Comparison of ENCODE assay signal across 19 cellular contexts in genomic region chr2:86074811-86075210, GRCh38. TPM values are rescaled to one million over a fixed set of nuclear protein-coding genes. Genes with fewer than 3 reads are reported as not detected.
DNase-seq lines count a peak whose midpoint lies in the region; ATAC-seq, FAIRE-seq and TF ChIP-seq lines count a peak whose summit lies in the region.
"Had no signal": no experiment of that assay in that cellular context is flagged by ENCODE, and none has a peak within 500 bp of the region (broad histone marks: within the 10 kb centered on the region; RNA-seq: fewer than 3 reads in every experiment).

No MANE protein-coding gene starts in this region.

- CTCF ChIA-PET in K562 (lab: Yijun Ruan, JAX; ENCODE audit: low intra/inter-chr PET ratio) = no interaction called here

- no peaks in the 10 kb centered on the region for H3K79me2 ChIP-seq in K562 (ENCODE audit: control insufficient read depth, insufficient read depth, low read length)

- TF ChIP-seq EP300 in K562 (IDR thresholded peaks at IDR 0.05; ENCODE audit: low read length) = no peak

- no peak overlapping the region for H3K9ac ChIP-seq in K562 (ENCODE audit: insufficient read depth in 1 of 2, low read depth in 2 of 2, low read length in 2 of 2)
- H3K9ac ChIP-seq: BLaER1 treated with 17β-estradiol and CSF1 and Interleukin-3, amounts not matched to agents 10 nM and 100 nM had no signal

- H3K4me2 ChIP-seq in K562 (ENCODE audit: insufficient read depth, low read length) = no peak overlapping the region
- H3K4me2 ChIP-seq: GM23338 had no signal

- no peak for TF ChIP-seq POLR2A in K562 (conservative IDR thresholded peaks at IDR 0.05)

- DNase-seq in right atrium auricular region (ENCODE audit: low spot score) (peak; percentile 53), Right ventricle myocardium superior (no peak), K562 (ENCODE audit: extremely low read depth in 1 of 4, low spot score in 3 of 4) (no peak), posterior vena cava (ENCODE audit: low spot score) (peak; percentile 56), GM13976 (ENCODE audit: low spot score) (no peak)
- DNase-seq in activated effector memory CD4-positive, alpha-beta T cell treated with Interleukin-2 at 50 U/mL for 16 hours = no peak
- DNase-seq: 8988T; Calu3; CD8-positive, alpha-beta T cell; DMS79 treated with DMSO at 0.1 percent for 48 hours; GF-D8; HCEC 1CT; IMR-90 had no signal

- intact Hi-C loops in Right ventricle myocardium superior (cut with DNase I) (loop anchor here (10.0 kb wide), 1 partner anchor 350 kb away; no protein-coding TSS in a partner anchor), K562 (cut with micrococcal nuclease) (loop anchor here (5.0 kb wide), 2 partner anchors 48 to 188 kb away; partner anchors contain the start of gene ST3GAL5), posterior vena cava (cut with DNase I) (no loop called here)

- no peak for TF ChIP-seq CTCF in right atrium auricular region (IDR thresholded peaks at IDR 0.05)
- no peak for TF ChIP-seq CTCF in K562 (IDR thresholded peaks at IDR 0.05 in 2 of 3, conservative IDR thresholded peaks at IDR 0.05 in 1 of 3; ENCODE audit: insufficient read depth in 2 of 3, low read depth in 1 of 3, low read length in 3 of 3)
- TF ChIP-seq CTCF in GM13976 (IDR thresholded peaks at IDR 0.05; ENCODE audit: borderline replicate concordance, control extremely low read depth, extremely low read depth, insufficient read depth, missing control alignments) = no peak

- in situ Hi-C loops in K562 (cut with MboI) (loop anchor here (5.0 kb wide), 1 partner anchor 248 kb away; no protein-coding TSS in a partner anchor), GM13976 (cut with MboI; ENCODE audit: low sequenced_read_pairs, unreplicated experiment) (loop anchor here (5.0 kb wide), 1 partner anchor 248 kb away; no protein-coding TSS in a partner anchor)

- no peaks in the 10 kb centered on the region for H3K9me1 ChIP-seq in K562 (ENCODE audit: control insufficient read depth, insufficient read depth, low read length)

- ATAC-seq in Right ventricle myocardium superior (ENCODE audit: poor library complexity) (no peak), K562 (no peak), GM21717 (IDR thresholded peaks at IDR 0.05; ENCODE audit: unreplicated experiment) (no peak)
- ATAC-seq: CD8-positive, alpha-beta T cell; GM23338 had no signal

- H3K36me3 ChIP-seq in right atrium auricular region (peaks cover 54% of the 10 kb centered on the region), K562 (ENCODE audit: control insufficient read depth, insufficient read depth, low read length) (peaks cover 98% of the 10 kb centered on the region)

- POLR2A ChIA-PET in K562 (lab: Yijun Ruan, JAX) = interaction anchor here (0.6 kb wide), 1 partner anchor 40 kb away, joined by 3 read pairs; no protein-coding TSS in a partner anchor

- H3K27me3 ChIP-seq in right atrium auricular region (no peaks in the 10 kb centered on the region), K562 (ENCODE audit: control insufficient read depth in 2 of 2, insufficient read depth in 2 of 2, low read length in 2 of 2) (no peaks in the 10 kb centered on the region)
- H3K27me3 ChIP-seq: BLaER1 treated with 17β-estradiol and CSF1 and Interleukin-3, amounts not matched to agents 10 nM and 100 nM had no signal

- no peak for FAIRE-seq in K562 (lab: Jason Lieb, UNC)
- FAIRE-seq: GM19239, H54 had no signal

- no peak overlapping the region for H2AFZ ChIP-seq in K562 (ENCODE audit: low read depth, low read length)
- H2AFZ ChIP-seq: GM23338 had no signal

- WGBS in K562 (ENCODE audit: insufficient coverage, low coverage, missing lambda C conversion rate) = 95% methylated on average over 15 of the region's 15 CpGs

- BruUV-seq in K562 (replicated peaks; lab: Mats Ljungman, UMichigan) = no TSS peak

- no peaks in the 10 kb centered on the region for H3K9me3 ChIP-seq in right atrium auricular region
- no peaks in the 10 kb centered on the region for H3K9me3 ChIP-seq in K562 (replicated peaks; ENCODE audit: control insufficient read depth, insufficient read depth, low read depth, low read length)

- H4K20me1 ChIP-seq in K562 (replicated peaks; ENCODE audit: control insufficient read depth, insufficient read depth, low read length) = no peaks in the 10 kb centered on the region; the same call in 1 of the 2 replicates

- TF ChIP-seq RAD21 in K562 (CRISPR knock-in tag; conservative IDR thresholded peaks at IDR 0.05 in 1 of 2, IDR thresholded peaks at IDR 0.05 in 1 of 2) = no peak

- H3K4me1 ChIP-seq in right atrium auricular region = peaks cover 0 to 20% of the 10 kb centered on the region in 2 donors
- no peaks in the 10 kb centered on the region for H3K4me1 ChIP-seq in K562 (replicated peaks in 1 of 2; ENCODE audit: control insufficient read depth in 2 of 2, insufficient read depth in 2 of 2, low read length in 2 of 2)

- no peak overlapping the region for H3K27ac ChIP-seq in right atrium auricular region
- no peak overlapping the region for H3K27ac ChIP-seq in K562 (ENCODE audit: extremely low read depth, low read depth, low read length)
- H3K27ac ChIP-seq: BLaER1 treated with 17β-estradiol and CSF1 and Interleukin-3, amounts not matched to agents 10 nM and 100 nM; HL-60 had no signal

- no peak overlapping the region for H3K4me3 ChIP-seq in right atrium auricular region
- H3K4me3 ChIP-seq in K562 = no peak overlapping the region
- H3K4me3 ChIP-seq: BLaER1 treated with 17β-estradiol and CSF1 and Interleukin-3, amounts not matched to agents 10 nM and 100 nM; GM23338 had no signal

TF ChIP-seq in K562, 482 proteins besides CTCF, POLR2A, EP300 and RAD21 (continues in another document):
- TF ChIP-seq ZSCAN32 (CRISPR knock-in tag; IDR thresholded peaks at IDR 0.05) = no peak
- TF ChIP-seq ZBTB26 (CRISPR knock-in tag; IDR thresholded peaks at IDR 0.05) = no peak

RNA-seq across cellular contexts. Expression of gene POLR1A, which starts 30.9 kb away (rescaled TPM):
- 10 to 100 TPM; 14.1 to 20.6 TPM for total RNA-seq in right atrium auricular region
- total RNA-seq in Right ventricle myocardium superior = 13.4 TPM
- 142 and 172 TPM in 2 replicates for total RNA-seq in K562 (2011; cell fraction: chromatin; rRNA removed; ENCODE audit: low replicate concordance)
- total RNA-seq in K562 (2011; cell fraction: nucleolus; rRNA removed) = 42.9 and 54.9 TPM in 2 replicates
- total RNA-seq in K562 (2011; cell fraction: nucleoplasm; rRNA removed) = 56.0 and 72.4 TPM in 2 replicates
- total RNA-seq in K562 (2014; rRNA removed) = 21.8 and 25.4 TPM in 2 replicates
- total RNA-seq in K562 (2014; rRNA removed; fragmentation: Illumina TruSeq; extraction: Trizol) = 33.5 and 34.4 TPM in 2 replicates
- 25.0 and 26.0 TPM in 2 replicates for total RNA-seq in K562 (2015; rRNA removed; fragmentation: Illumina TruSeq; extraction: Trizol)
- 62.6 and 72.1 TPM in 2 replicates for total RNA-seq in K562 (2021)
- 8.9 and 13.3 TPM in 2 replicates for polyA plus RNA-seq in K562 (2011; rRNA removed)
- 4.9 and 10.6 TPM in 2 replicates for polyA plus RNA-seq in K562 (2011; cell fraction: cytosol; rRNA removed)
- polyA plus RNA-seq in K562 (2011; cell fraction: nucleus; rRNA removed) = 14.6 and 27.4 TPM in 2 replicates
- polyA plus RNA-seq in K562 (2012) = 13.3 and 47.8 TPM in 2 replicates
- polyA plus RNA-seq in K562 (2014; fragmentation: Illumina TruSeq; extraction: Trizol) = 28.6 and 34.7 TPM in 2 replicates
- polyA plus RNA-seq in K562 (2014; fragmentation: Nextera tagmentation; extraction: Ambion mirVana) = 1 to 10 TPM; 3.0 to 8.2 TPM
- 14.1 and 14.7 TPM in 2 replicates for polyA plus RNA-seq in K562 (2014; rRNA removed)
- 25.3 and 41.6 TPM in 2 replicates for polyA minus RNA-seq in K562 (2011; rRNA and poly(A)+ RNA removed)
- 30.3 and 46.2 TPM in 2 replicates for polyA minus RNA-seq in K562 (2011; cell fraction: cytosol; rRNA and poly(A)+ RNA removed)
- polyA minus RNA-seq in K562 (2011; cell fraction: nucleus; rRNA and poly(A)+ RNA removed) = 24.5 and 33.4 TPM in 2 replicates
- 10 to 100 TPM; 29.8 to 32.3 TPM for total RNA-seq in posterior vena cava

RNA-seq across cellular contexts. Expression of gene PTCD3, which starts 31.2 kb away (rescaled TPM):
- 100 to 1,000 TPM in 1 of 2 donors, 10 to 100 TPM in 1; 39.5 to 153 TPM for total RNA-seq in right atrium auricular region
- 134 TPM for total RNA-seq in Right ventricle myocardium superior
- total RNA-seq in K562 (2011; cell fraction: chromatin; rRNA removed; ENCODE audit: low replicate concordance) = 420 and 873 TPM in 2 replicates
- total RNA-seq in K562 (2011; cell fraction: nucleolus; rRNA removed) = 222 and 276 TPM in 2 replicates
- 323 and 328 TPM in 2 replicates for total RNA-seq in K562 (2011; cell fraction: nucleoplasm; rRNA removed)
- total RNA-seq in K562 (2014; rRNA removed) = 122 and 131 TPM in 2 replicates
- total RNA-seq in K562 (2014; rRNA removed; fragmentation: Illumina TruSeq; extraction: Trizol) = 222 and 238 TPM in 2 replicates
- 220 and 225 TPM in 2 replicates for total RNA-seq in K562 (2015; rRNA removed; fragmentation: Illumina TruSeq; extraction: Trizol)
- 172 and 177 TPM in 2 replicates for total RNA-seq in K562 (2021)
- polyA plus RNA-seq in K562 (2011; rRNA removed) = 122 and 241 TPM in 2 replicates
- 32.2 and 38.8 TPM in 2 replicates for polyA plus RNA-seq in K562 (2011; cell fraction: cytosol; rRNA removed)
- polyA plus RNA-seq in K562 (2011; cell fraction: nucleus; rRNA removed) = 408 and 456 TPM in 2 replicates
- polyA plus RNA-seq in K562 (2012) = 63.2 and 72.9 TPM in 2 replicates
- 152 and 176 TPM in 2 replicates for polyA plus RNA-seq in K562 (2014; fragmentation: Illumina TruSeq; extraction: Trizol)
- 100 to 1,000 TPM in 1 of 2 experiments, 10 to 100 TPM in 1; 65.2 to 116 TPM for polyA plus RNA-seq in K562 (2014; fragmentation: Nextera tagmentation; extraction: Ambion mirVana)
- polyA plus RNA-seq in K562 (2014; rRNA removed) = 139 and 163 TPM in 2 replicates
- polyA minus RNA-seq in K562 (2011; rRNA and poly(A)+ RNA removed) = 340 and 367 TPM in 2 replicates
- polyA minus RNA-seq in K562 (2011; cell fraction: cytosol; rRNA and poly(A)+ RNA removed) = 64.4 and 96.0 TPM in 2 replicates
- 967 and 986 TPM in 2 replicates for polyA minus RNA-seq in K562 (2011; cell fraction: nucleus; rRNA and poly(A)+ RNA removed)
- total RNA-seq in posterior vena cava = 10 to 100 TPM; 50.7 to 58.5 TPM

Comparison
In these comparisons a context has a peak if more than half of its experiments do, and no peak if none do; other contexts are left out.
1. DNase-seq: peak in right atrium auricular region (single experiment) and posterior vena cava (single experiment); none in Right ventricle myocardium superior (single experiment), K562 (0 of 4), GM13976 (single experiment) and activated effector memory CD4-positive, alpha-beta T cell treated with Interleukin-2 at 50 U/mL for 16 hours (single experiment).
2. intact Hi-C loops: an anchor here in Right ventricle myocardium superior (10.0 kb wide) and K562 (5.0 kb wide); none called in posterior vena cava.